1 cellular context compared by ENCODE assay signal in the genomic region with DNA sequence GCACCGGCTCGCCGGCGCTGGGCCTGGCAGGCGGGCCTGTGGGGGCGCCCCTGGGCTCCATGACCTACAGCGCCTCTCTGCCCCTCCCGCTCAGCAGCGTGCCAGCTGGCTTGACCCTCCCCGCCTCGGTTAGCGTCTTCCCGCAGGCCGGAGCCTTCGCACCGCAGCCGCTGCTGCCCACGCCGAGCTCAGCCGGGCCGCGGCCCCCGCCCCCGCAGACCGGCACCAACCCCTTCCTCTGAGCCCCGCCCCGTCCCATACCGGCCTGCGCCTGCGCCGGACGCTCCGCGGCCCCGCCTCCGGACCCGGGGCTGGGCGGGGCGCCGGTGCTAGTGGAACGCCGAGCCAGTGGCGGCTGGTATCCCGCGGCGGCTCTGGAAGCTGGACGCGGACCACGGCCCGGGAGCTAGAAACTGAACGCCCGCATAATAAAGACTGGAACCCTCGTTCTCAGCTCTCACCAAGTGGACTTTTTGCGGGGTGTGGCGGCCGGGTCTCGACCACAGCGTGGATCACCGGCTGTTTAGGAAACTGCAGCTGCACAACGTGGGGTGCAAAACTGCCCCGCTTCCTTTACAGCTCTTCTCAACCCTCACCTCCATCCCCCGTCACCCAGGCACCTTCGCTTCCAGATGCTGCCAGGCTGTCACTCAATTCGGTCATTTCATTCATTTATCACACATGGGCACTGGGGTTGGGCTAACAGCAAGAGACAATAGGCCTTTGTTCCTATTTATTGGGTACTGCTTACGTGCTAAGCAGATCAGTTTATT.
TF ChIP-seq lines count a peak whose summit lies in the region.

No MANE protein-coding gene starts in this region.

TF ChIP-seq in HepG2, 621 proteins besides CTCF, POLR2A, EP300 and RAD21 (continued from another document and continues in another):
- TF ChIP-seq THAP9 (CRISPR knock-in tag; IDR thresholded peaks at IDR 0.05; ENCODE audit: borderline replicate concordance) (0 out of 2 replicates have a peak, but pooled peaks have one; percentile 23), ZNF569 (CRISPR knock-in tag; IDR thresholded peaks at IDR 0.05; ENCODE audit: borderline replicate concordance) (0 out of 2 replicates have a peak, but pooled peaks have one; percentile 71), SCMH1 (CRISPR knock-in tag; IDR thresholded peaks at IDR 0.05; ENCODE audit: borderline replicate concordance) (no peak), SMARCC2 (IDR thresholded peaks at IDR 0.05) (no peak), ZNF260 (CRISPR knock-in tag; IDR thresholded peaks at IDR 0.05; ENCODE audit: borderline replicate concordance, low read depth) (no peak), KDM5B (CRISPR knock-in tag; IDR thresholded peaks at IDR 0.05; ENCODE audit: borderline replicate concordance) (peak; percentile 91; the same call in 1 of the 2 replicates), EEA1 (CRISPR knock-in tag; IDR thresholded peaks at IDR 0.05; ENCODE audit: borderline replicate concordance) (peak; percentile 81; the same call in 1 of the 2 replicates), ZNF616 (CRISPR knock-in tag; IDR thresholded peaks at IDR 0.05; ENCODE audit: low read depth) (peak; percentile 72; the same call in 1 of the 2 replicates), TOPORS (CRISPR knock-in tag; IDR thresholded peaks at IDR 0.05) (no peak; the same call in 1 of the 2 replicates), MTF2 (CRISPR knock-in tag; IDR thresholded peaks at IDR 0.05; ENCODE audit: borderline replicate concordance) (peak; percentile 47; the same call in 1 of the 2 replicates), TOE1 (CRISPR knock-in tag; IDR thresholded peaks at IDR 0.05) (no peak), NR2F2 (IDR thresholded peaks at IDR 0.05; ENCODE audit: borderline replicate concordance, low read depth) (no peak), ZNF703 (CRISPR knock-in tag; IDR thresholded peaks at IDR 0.05; ENCODE audit: borderline replicate concordance) (no peak), KMT2A (CRISPR knock-in tag; IDR thresholded peaks at IDR 0.05) (peak; percentile 91), POGZ (CRISPR knock-in tag; IDR thresholded peaks at IDR 0.05) (peak; percentile 53; the same call in 1 of the 2 replicates), CENPT (CRISPR knock-in tag; IDR thresholded peaks at IDR 0.05; ENCODE audit: low read depth) (peak; percentile 93), TCF12 (IDR thresholded peaks at IDR 0.05) (no peak), TCF12 (CRISPR knock-in tag; IDR thresholded peaks at IDR 0.05) (peak; percentile 90; the same call in 1 of the 2 replicates), SPEN (CRISPR knock-in tag; IDR thresholded peaks at IDR 0.05; ENCODE audit: low read depth) (peak; percentile 89), GABPB1 (CRISPR knock-in tag; IDR thresholded peaks at IDR 0.05) (peak; percentile 82), SIN3B (IDR thresholded peaks at IDR 0.05; ENCODE audit: low read length) (peak; percentile 11), HMGXB3 (CRISPR knock-in tag; IDR thresholded peaks at IDR 0.05; ENCODE audit: borderline replicate concordance) (no peak; the same call in 1 of the 2 replicates), ZNF510 (CRISPR knock-in tag; IDR thresholded peaks at IDR 0.05; ENCODE audit: low read depth) (0 out of 2 replicates have a peak, but pooled peaks have one; percentile 57), CCAR2 (optimal IDR thresholded peaks at IDR 0.05; ENCODE audit: low read depth, low read length) (no peak), ZNF644 (CRISPR knock-in tag; IDR thresholded peaks at IDR 0.05; ENCODE audit: low read depth) (no peak), HNRNPUL1 (IDR thresholded peaks at IDR 0.05; ENCODE audit: low read depth, low read length) (no peak), REST (IDR thresholded peaks at IDR 0.05; ENCODE audit: borderline replicate concordance in 1 of 2, low read depth in 1 of 2, low read length in 2 of 2) (peak in 1 of 2 experiments; percentile 57; a peak in 2 of 4 replicates), KLF12 (CRISPR knock-in tag; IDR thresholded peaks at IDR 0.05; ENCODE audit: borderline replicate concordance) (peak; percentile 95), NCOR1 (IDR thresholded peaks at IDR 0.05; ENCODE audit: borderline replicate concordance, low read length) (no peak)
- TF ChIP-seq, protein P1, sequence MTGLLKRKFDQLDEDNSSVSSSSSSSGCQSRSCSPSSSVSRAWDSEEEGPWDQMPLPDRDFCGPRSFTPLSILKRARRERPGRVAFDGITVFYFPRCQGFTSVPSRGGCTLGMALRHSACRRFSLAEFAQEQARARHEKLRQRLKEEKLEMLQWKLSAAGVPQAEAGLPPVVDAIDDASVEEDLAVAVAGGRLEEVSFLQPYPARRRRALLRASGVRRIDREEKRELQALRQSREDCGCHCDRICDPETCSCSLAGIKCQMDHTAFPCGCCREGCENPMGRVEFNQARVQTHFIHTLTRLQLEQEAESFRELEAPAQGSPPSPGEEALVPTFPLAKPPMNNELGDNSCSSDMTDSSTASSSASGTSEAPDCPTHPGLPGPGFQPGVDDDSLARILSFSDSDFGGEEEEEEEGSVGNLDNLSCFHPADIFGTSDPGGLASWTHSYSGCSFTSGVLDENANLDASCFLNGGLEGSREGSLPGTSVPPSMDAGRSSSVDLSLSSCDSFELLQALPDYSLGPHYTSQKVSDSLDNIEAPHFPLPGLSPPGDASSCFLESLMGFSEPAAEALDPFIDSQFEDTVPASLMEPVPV (CRISPR knock-in tag; IDR thresholded peaks at IDR 0.05): peak; percentile 56; the same call in 1 of the 2 replicates
- TF ChIP-seq, protein P2, sequence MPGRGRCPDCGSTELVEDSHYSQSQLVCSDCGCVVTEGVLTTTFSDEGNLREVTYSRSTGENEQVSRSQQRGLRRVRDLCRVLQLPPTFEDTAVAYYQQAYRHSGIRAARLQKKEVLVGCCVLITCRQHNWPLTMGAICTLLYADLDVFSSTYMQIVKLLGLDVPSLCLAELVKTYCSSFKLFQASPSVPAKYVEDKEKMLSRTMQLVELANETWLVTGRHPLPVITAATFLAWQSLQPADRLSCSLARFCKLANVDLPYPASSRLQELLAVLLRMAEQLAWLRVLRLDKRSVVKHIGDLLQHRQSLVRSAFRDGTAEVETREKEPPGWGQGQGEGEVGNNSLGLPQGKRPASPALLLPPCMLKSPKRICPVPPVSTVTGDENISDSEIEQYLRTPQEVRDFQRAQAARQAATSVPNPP (CRISPR knock-in tag; IDR thresholded peaks at IDR 0.05): peak; percentile 59; the same call in 1 of the 2 replicates
- TF ChIP-seq, protein P3, sequence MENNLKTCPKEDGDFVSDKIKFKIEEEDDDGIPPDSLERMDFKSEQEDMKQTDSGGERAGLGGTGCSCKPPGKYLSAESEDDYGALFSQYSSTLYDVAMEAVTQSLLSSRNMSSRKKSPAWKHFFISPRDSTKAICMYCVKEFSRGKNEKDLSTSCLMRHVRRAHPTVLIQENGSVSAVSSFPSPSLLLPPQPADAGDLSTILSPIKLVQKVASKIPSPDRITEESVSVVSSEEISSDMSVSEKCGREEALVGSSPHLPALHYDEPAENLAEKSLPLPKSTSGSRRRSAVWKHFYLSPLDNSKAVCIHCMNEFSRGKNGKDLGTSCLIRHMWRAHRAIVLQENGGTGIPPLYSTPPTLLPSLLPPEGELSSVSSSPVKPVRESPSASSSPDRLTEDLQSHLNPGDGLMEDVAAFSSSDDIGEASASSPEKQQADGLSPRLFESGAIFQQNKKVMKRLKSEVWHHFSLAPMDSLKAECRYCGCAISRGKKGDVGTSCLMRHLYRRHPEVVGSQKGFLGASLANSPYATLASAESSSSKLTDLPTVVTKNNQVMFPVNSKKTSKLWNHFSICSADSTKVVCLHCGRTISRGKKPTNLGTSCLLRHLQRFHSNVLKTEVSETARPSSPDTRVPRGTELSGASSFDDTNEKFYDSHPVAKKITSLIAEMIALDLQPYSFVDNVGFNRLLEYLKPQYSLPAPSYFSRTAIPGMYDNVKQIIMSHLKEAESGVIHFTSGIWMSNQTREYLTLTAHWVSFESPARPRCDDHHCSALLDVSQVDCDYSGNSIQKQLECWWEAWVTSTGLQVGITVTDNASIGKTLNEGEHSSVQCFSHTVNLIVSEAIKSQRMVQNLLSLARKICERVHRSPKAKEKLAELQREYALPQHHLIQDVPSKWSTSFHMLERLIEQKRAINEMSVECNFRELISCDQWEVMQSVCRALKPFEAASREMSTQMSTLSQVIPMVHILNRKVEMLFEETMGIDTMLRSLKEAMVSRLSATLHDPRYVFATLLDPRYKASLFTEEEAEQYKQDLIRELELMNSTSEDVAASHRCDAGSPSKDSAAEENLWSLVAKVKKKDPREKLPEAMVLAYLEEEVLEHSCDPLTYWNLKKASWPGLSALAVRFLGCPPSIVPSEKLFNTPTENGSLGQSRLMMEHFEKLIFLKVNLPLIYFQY (CRISPR knock-in tag; IDR thresholded peaks at IDR 0.05; ENCODE audit: borderline replicate concordance): peak; percentile 90; the same call in 1 of the 2 replicates
- TF ChIP-seq, protein P4, sequence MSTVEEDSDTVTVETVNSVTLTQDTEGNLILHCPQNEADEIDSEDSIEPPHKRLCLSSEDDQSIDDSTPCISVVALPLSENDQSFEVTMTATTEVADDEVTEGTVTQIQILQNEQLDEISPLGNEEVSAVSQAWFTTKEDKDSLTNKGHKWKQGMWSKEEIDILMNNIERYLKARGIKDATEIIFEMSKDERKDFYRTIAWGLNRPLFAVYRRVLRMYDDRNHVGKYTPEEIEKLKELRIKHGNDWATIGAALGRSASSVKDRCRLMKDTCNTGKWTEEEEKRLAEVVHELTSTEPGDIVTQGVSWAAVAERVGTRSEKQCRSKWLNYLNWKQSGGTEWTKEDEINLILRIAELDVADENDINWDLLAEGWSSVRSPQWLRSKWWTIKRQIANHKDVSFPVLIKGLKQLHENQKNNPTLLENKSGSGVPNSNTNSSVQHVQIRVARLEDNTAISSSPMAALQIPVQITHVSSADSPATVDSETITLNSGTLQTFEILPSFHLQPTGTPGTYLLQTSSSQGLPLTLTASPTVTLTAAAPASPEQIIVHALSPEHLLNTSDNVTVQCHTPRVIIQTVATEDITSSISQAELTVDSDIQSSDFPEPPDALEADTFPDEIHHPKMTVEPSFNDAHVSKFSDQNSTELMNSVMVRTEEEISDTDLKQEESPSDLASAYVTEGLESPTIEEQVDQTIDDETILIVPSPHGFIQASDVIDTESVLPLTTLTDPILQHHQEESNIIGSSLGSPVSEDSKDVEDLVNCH (CRISPR knock-in tag; IDR thresholded peaks at IDR 0.05): no peak
